In the genomic region with DNA sequence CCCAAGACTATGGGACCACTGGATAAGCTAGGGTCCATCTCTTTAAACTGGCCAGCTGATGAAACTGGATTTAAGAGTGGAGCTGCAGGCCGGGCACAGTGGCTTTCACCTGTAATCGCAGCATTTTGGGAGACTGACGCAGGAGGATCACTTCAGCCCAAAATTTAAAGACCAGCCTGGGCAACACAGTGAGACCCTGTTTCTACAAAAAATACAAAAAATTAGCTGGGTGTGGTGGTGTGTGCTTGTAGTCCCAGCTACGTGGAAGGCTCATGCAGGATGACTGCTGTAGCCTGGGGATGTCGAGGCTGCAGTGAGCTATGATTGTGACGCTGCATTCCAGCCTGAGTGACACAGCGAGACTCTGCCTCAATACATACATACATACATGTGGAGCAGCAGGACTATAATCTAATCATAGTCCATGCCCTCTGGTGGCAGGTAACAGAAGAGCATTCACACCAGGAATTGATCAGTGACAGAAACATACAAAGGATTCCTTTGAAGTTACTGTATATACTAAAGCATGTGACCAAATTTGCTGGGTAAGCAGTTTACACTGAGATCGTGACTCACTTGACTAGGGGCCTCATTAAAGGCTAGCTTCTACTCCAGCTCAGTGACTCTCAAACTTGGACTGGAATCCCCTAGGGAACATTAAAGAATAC, we compare ENCODE assay signal across 9 cellular contexts.
DNase-seq lines count a peak whose midpoint lies in the region; ATAC-seq and TF ChIP-seq lines count a peak whose summit lies in the region.
"Had no signal": no experiment of that assay in that cellular context is flagged by ENCODE, and none has a peak within 500 bp of the region (broad histone marks: within the 10 kb centered on the region; RNA-seq: fewer than 3 reads in every experiment).

No MANE protein-coding gene starts in this region.

- DNase-seq in EH (ENCODE audit: low read depth) (peak; percentile 88), HuH-7.5 (ENCODE audit: low spot score) (peak; percentile 7), SW 1271 (lab: John Stamatoyannopoulos, UW) (peak; percentile 51 to 53), fibroblast of pulmonary artery (ENCODE audit: low read depth) (peak; percentile 63), gastrocnemius medialis (no peak), immature natural killer cell (no peak)
- DNase-seq: activated B cell treated with CpG ODN at 0.5 μM for 24 hours had no signal

- H3K27ac ChIP-seq in gastrocnemius medialis: no peak overlapping the region

- H3K9me3 ChIP-seq in gastrocnemius medialis: no peaks in the 10 kb centered on the region

- no peaks in the 10 kb centered on the region for H3K27me3 Mint-ChIP-seq in immature natural killer cell (ENCODE audit: low read depth in 3 of 3)
- H3K27me3 Mint-ChIP-seq: activated B cell treated with CpG ODN at 0.5 μM for 24 hours had no signal

- no peaks in the 10 kb centered on the region for H3K36me3 ChIP-seq in gastrocnemius medialis

- peak; percentile 65 for TF ChIP-seq CTCF in fibroblast of pulmonary artery (IDR thresholded peaks at IDR 0.05; ENCODE audit: low read length, missing control alignments)
- peak in 4 of 5 experiments; percentile 33 to 53 (median 36) for TF ChIP-seq CTCF in gastrocnemius medialis (IDR thresholded peaks at IDR 0.05 in 4 of 5, conservative IDR thresholded peaks at IDR 0.05 in 1 of 5)

- H3K36me3 Mint-ChIP-seq in immature natural killer cell: peaks cover 0 to 5% (median under 1%) of the 10 kb centered on the region in 3 donors

- ATAC-seq in gastrocnemius medialis (peak in 1 of 2 donors; percentile 44), HG02840 (IDR thresholded peaks at IDR 0.05; ENCODE audit: low FRiP score, unreplicated experiment) (no peak), GM18517 (IDR thresholded peaks at IDR 0.05; ENCODE audit: unreplicated experiment) (no peak)

- TF ChIP-seq POLR2A in gastrocnemius medialis (IDR thresholded peaks at IDR 0.05): no peak

- no peaks in the 10 kb centered on the region for H3K27me3 ChIP-seq in gastrocnemius medialis

- no peak overlapping the region for H3K27ac Mint-ChIP-seq in immature natural killer cell
- H3K27ac Mint-ChIP-seq: activated B cell treated with CpG ODN at 0.5 μM for 24 hours had no signal

- in situ Hi-C loops in gastrocnemius medialis (cut with MboI; ENCODE audit: low sequenced_read_pairs in 4 of 4): no loop called here

- no peak overlapping the region for H3K4me3 Mint-ChIP-seq in immature natural killer cell
- H3K4me3 Mint-ChIP-seq: activated B cell treated with CpG ODN at 0.5 μM for 24 hours had no signal

- intact Hi-C loops in gastrocnemius medialis (cut with DNase I; ENCODE audit: low total_unique reads): no loop called here

- no peaks in the 10 kb centered on the region for H3K4me1 ChIP-seq in gastrocnemius medialis

- no peaks in the 10 kb centered on the region for H3K4me1 Mint-ChIP-seq in immature natural killer cell
- H3K4me1 Mint-ChIP-seq: activated B cell treated with CpG ODN at 0.5 μM for 24 hours had no signal

- no peak overlapping the region for H3K4me3 ChIP-seq in fibroblast of pulmonary artery (replicated peaks; ENCODE audit: low read depth, low read length)
- H3K4me3 ChIP-seq in gastrocnemius medialis: no peak overlapping the region

- H3K9me3 Mint-ChIP-seq in immature natural killer cell: no peaks in the 10 kb centered on the region
- H3K9me3 Mint-ChIP-seq: activated B cell treated with CpG ODN at 0.5 μM for 24 hours had no signal

Comparison
In these comparisons a context has a peak if more than half of its experiments do, and no peak if none do; other contexts are left out.
1. DNase-seq: peak in EH (single experiment), HuH-7.5 (single experiment), SW 1271 (2 of 2) and fibroblast of pulmonary artery (single experiment); none in gastrocnemius medialis (0 of 2) and immature natural killer cell (0 of 3).